In the genomic region with DNA sequence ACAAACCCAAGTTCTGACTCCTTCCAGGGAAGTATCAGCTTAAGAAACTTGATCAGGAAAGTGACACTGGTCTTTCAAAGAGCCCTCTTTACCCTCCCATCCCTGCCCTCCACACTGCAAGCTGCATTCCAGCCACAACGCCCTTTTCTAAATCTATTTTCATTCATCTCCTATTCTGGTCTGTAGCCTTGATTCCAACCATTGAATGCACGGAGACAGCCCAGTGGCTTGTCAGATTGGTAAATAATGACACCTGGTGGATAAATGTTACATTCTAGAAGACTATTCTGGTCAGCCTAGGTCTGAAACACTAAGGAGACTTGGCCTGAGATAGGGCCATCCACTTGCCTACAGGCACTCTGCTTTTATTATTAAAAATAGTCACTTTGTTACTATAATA, we compare ENCODE assay signal across 8 cellular contexts. TPM values are rescaled to one million over a fixed set of nuclear protein-coding genes. Genes with fewer than 3 reads are reported as not detected.
A peak's percentile ranks its signal among the peaks of the same experiment; 100 is the strongest.
DNase-seq lines count a peak whose midpoint lies in the region; ATAC-seq and TF ChIP-seq lines count a peak whose summit lies in the region.

No MANE protein-coding gene starts in this region.

- H3K4me3 Mint-ChIP-seq in Calu3 (ENCODE audit: low read depth, unreplicated experiment) = no peak overlapping the region

- H3K9me3 Mint-ChIP-seq in Calu3 (ENCODE audit: low read depth, unreplicated experiment) = no peaks in the 10 kb centered on the region

- peaks cover 9% of the 10 kb centered on the region for H3K36me3 Mint-ChIP-seq in Calu3 (ENCODE audit: insufficient read depth, unreplicated experiment)

- H3K27me3 Mint-ChIP-seq in Calu3 (ENCODE audit: unreplicated experiment) = no peaks in the 10 kb centered on the region

- BruUV-seq in Calu3 (replicated peaks; lab: Mats Ljungman, UMichigan) = no TSS peak

- DNase-seq in Calu3 (peak; percentile 17), astrocyte of the hippocampus (ENCODE audit: low read depth, low spot score) (peak; percentile 81), iris pigment epithelial cell (ENCODE audit: low read depth) (peak; percentile 67), D341Med (ENCODE audit: low spot score) (no peak), retina (no peak), posterior cingulate gyrus (no peak)

- H3K4me1 Mint-ChIP-seq in Calu3 (ENCODE audit: low read depth, unreplicated experiment) = no peaks in the 10 kb centered on the region

- H3K27ac Mint-ChIP-seq in Calu3 (ENCODE audit: unreplicated experiment) = no peak overlapping the region

- no peak for TF ChIP-seq EP300 in Ishikawa (IDR thresholded peaks at IDR 0.05; ENCODE audit: borderline replicate concordance)

- intact Hi-C loops in Calu3 (cut with micrococcal nuclease; ENCODE audit: unreplicated experiment) (loop anchor here (1.0 to 2.0 kb wide), 3 partner anchors 40 to 149 kb away; partner anchors contain the start of gene ANKRD2), posterior cingulate gyrus (cut with DNase I) (loop anchor here (5.0 kb wide), 1 partner anchor 40 kb away; the partner anchor contains the start of gene ANKRD2)

- peak; percentile 87 for TF ChIP-seq RAD21 in Ishikawa (IDR thresholded peaks at IDR 0.05; ENCODE audit: low read depth)

- ATAC-seq in HG02642 (IDR thresholded peaks at IDR 0.05; ENCODE audit: poor library complexity, unreplicated experiment) = no peak

- CTCF ChIA-PET in Calu3 (lab: Charles Lee) = interaction anchor here (0.7 to 1.6 kb wide), 6 partner anchors 16 to 148 kb away, joined by 3 to 7 read pairs (median 4); partner anchors contain the start of genes ANKRD2 and HOGA1

- TF ChIP-seq CTCF in Calu3 (IDR thresholded peaks at IDR 0.05; ENCODE audit: unreplicated experiment) = no peak

TF ChIP-seq in Ishikawa, 13 proteins besides CTCF, POLR2A, EP300 and RAD21:
- no peak for TF ChIP-seq TAF1 (IDR thresholded peaks at IDR 0.05; ENCODE audit: low read depth)
- no peak for TF ChIP-seq YY1 (IDR thresholded peaks at IDR 0.05; ENCODE audit: low read depth)
- TF ChIP-seq EGR1 (IDR thresholded peaks at IDR 0.05) = no peak
- TF ChIP-seq, protein P1, sequence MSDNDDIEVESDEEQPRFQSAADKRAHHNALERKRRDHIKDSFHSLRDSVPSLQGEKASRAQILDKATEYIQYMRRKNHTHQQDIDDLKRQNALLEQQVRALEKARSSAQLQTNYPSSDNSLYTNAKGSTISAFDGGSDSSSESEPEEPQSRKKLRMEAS (IDR thresholded peaks at IDR 0.05) = no peak
- TF ChIP-seq TCF12 (IDR thresholded peaks at IDR 0.05; ENCODE audit: low read depth) = no peak
- TF ChIP-seq USF1 (IDR thresholded peaks at IDR 0.05) = no peak
- no peak for TF ChIP-seq ZBTB7A (IDR thresholded peaks at IDR 0.05; ENCODE audit: low read depth)
- no peak for TF ChIP-seq TEAD4 (IDR thresholded peaks at IDR 0.05)
- TF ChIP-seq NFIC (IDR thresholded peaks at IDR 0.05) = no peak
- no peak for TF ChIP-seq CREB1 (IDR thresholded peaks at IDR 0.05; ENCODE audit: low read depth)

RNA-seq across cellular contexts. Expression of gene MORN4, which starts 20.9 kb away (rescaled TPM):
- total RNA-seq in Calu3 (2022) = 5.5 and 6.2 TPM in 2 replicates

RNA-seq across cellular contexts. Expression of gene C10orf62, which starts 22.9 kb away (rescaled TPM):
- total RNA-seq in Calu3 (2022) = 1.5 and 1.7 TPM in 2 replicates

RNA-seq across cellular contexts. Expression of gene PI4K2A, which starts 28.1 kb away (rescaled TPM):
- 12.6 and 13.0 TPM in 2 replicates for total RNA-seq in Calu3 (2022)

RNA-seq across cellular contexts. Expression of gene HOGA1, which starts 28.2 kb away (rescaled TPM):
- total RNA-seq in Calu3 (2022) = 7.8 and 7.9 TPM in 2 replicates

RNA-seq across cellular contexts. Expression of gene ANKRD2, which starts 39.8 kb away (rescaled TPM):
- 0.47 and 0.90 TPM in 2 replicates for total RNA-seq in Calu3 (2022)

Comparison
In these comparisons a context has a peak if more than half of its experiments do, and no peak if none do; other contexts are left out.
1. DNase-seq: peak in Calu3 (single experiment), astrocyte of the hippocampus (single experiment) and iris pigment epithelial cell (single experiment); none in D341Med (single experiment), retina (single experiment) and posterior cingulate gyrus (0 of 10).